Comparison of ENCODE assay signal across 10 cellular contexts in genomic region chr17:48568499-48569259, GRCh38. TPM values are rescaled to one million over a fixed set of nuclear protein-coding genes. Genes with fewer than 3 reads are reported as not detected.
DNase-seq lines count a peak whose midpoint lies in the region; ATAC-seq and TF ChIP-seq lines count a peak whose summit lies in the region.
"Had no signal": no experiment of that assay in that cellular context is flagged by ENCODE, and none has a peak within 500 bp of the region (broad histone marks: within the 10 kb centered on the region; RNA-seq: fewer than 3 reads in every experiment).

No MANE protein-coding gene starts in this region.

- H3K4me1 Mint-ChIP-seq in CD4-positive, alpha-beta memory T cell = peaks cover 1 to 9% (median 8%) of the 10 kb centered on the region in 4 donors
- H3K4me1 Mint-ChIP-seq in stimulated activated effector memory CD8-positive, alpha-beta T cell treated with anti-CD3 and anti-CD28 coated beads, Interleukin-12 subunit alpha, Interleukin-12 subunit beta, amount 100 ng/mL, for 72 hours = peaks cover 5% of the 10 kb centered on the region

- peaks cover 100% of the 10 kb centered on the region for H3K79me2 ChIP-seq in Loucy (ENCODE audit: insufficient read depth, low read length)

- H4K20me1 ChIP-seq in Loucy (ENCODE audit: insufficient read depth, low read length, poor library complexity, severe bottlenecking) = peaks cover 77% of the 10 kb centered on the region

- H3K27ac ChIP-seq in CD4-positive, alpha-beta memory T cell (ENCODE audit: low read depth, low read length) = no peak overlapping the region
- H3K27ac ChIP-seq in coronary artery (peak overlapping the region in 1 of 2 donors; percentile 5), muscle layer of duodenum (ENCODE audit: low read length) (peak overlapping the region; percentile 90)
- H3K27ac ChIP-seq: vagina had no signal

- no peaks in the 10 kb centered on the region for H3K27me3 ChIP-seq in CD4-positive, alpha-beta memory T cell (ENCODE audit: insufficient read depth, low read length)
- no peaks in the 10 kb centered on the region for H3K27me3 ChIP-seq in Loucy (ENCODE audit: insufficient read depth, low read length, poor library complexity, severe bottlenecking)
- H3K27me3 ChIP-seq in muscle layer of duodenum (ENCODE audit: low read depth, low read length) = peaks cover 24% of the 10 kb centered on the region

- H3K36me3 Mint-ChIP-seq in CD4-positive, alpha-beta memory T cell = peaks cover 0 to 4% of the 10 kb centered on the region in 2 donors
- no peaks in the 10 kb centered on the region for H3K36me3 Mint-ChIP-seq in stimulated activated effector memory CD8-positive, alpha-beta T cell treated with anti-CD3 and anti-CD28 coated beads, Interleukin-12 subunit alpha, Interleukin-12 subunit beta, amount 100 ng/mL, for 72 hours

- H3K4me3 ChIP-seq in CD4-positive, alpha-beta memory T cell (ENCODE audit: low read length in 2 of 2) = no peak overlapping the region
- peak overlapping the region; percentile 89 for H3K4me3 ChIP-seq in Loucy (ENCODE audit: low read length, poor library complexity, severe bottlenecking)
- peak overlapping the region; percentile 36 for H3K4me3 ChIP-seq in coronary artery
- H3K4me3 ChIP-seq in muscle layer of duodenum (ENCODE audit: low read depth in 1 of 2, low read length in 2 of 2) = peak overlapping the region; percentile 51 to 55
- H3K4me3 ChIP-seq: vagina had no signal

- no peak for DNase-seq in CD4-positive, alpha-beta memory T cell
- no peak for DNase-seq in coronary artery (ENCODE audit: low spot score)
- no peak for DNase-seq in stimulated activated effector memory CD8-positive, alpha-beta T cell treated with anti-CD3 and anti-CD28 coated beads, Interleukin-12 subunit alpha, Interleukin-12 subunit beta, amount 100 ng/mL, for 72 hours (ENCODE audit: low spot score in 2 of 2)
- DNase-seq: caudate nucleus, DMS 273 treated with DMSO at 0.1 percent for 48 hours had no signal

- H3K27ac Mint-ChIP-seq in CD4-positive, alpha-beta memory T cell = no peak overlapping the region
- H3K27ac Mint-ChIP-seq in stimulated activated effector memory CD8-positive, alpha-beta T cell treated with anti-CD3 and anti-CD28 coated beads, Interleukin-12 subunit alpha, Interleukin-12 subunit beta, amount 100 ng/mL, for 72 hours = no peak overlapping the region

- no peaks in the 10 kb centered on the region for H3K9me3 Mint-ChIP-seq in CD4-positive, alpha-beta memory T cell
- no peaks in the 10 kb centered on the region for H3K9me3 Mint-ChIP-seq in stimulated activated effector memory CD8-positive, alpha-beta T cell treated with anti-CD3 and anti-CD28 coated beads, Interleukin-12 subunit alpha, Interleukin-12 subunit beta, amount 100 ng/mL, for 72 hours

- H3K27me3 Mint-ChIP-seq in CD4-positive, alpha-beta memory T cell = peaks cover 1 to 11% of the 10 kb centered on the region in 2 donors

- H3K9me2 ChIP-seq in Loucy (replicated peaks; ENCODE audit: low read depth, low read length) = no peaks in the 10 kb centered on the region

- intact Hi-C loops in CD4-positive, alpha-beta memory T cell (cut with micrococcal nuclease) = no loop called here

- CTCF ChIA-PET in CD4-positive, alpha-beta memory T cell (lab: Charles Lee; ENCODE audit: partially characterized antibody) = interaction anchor here (1.3 to 1.4 kb wide), 2 partner anchors 23 to 56 kb away, joined by 3 to 5 read pairs; no protein-coding TSS in a partner anchor

- H2AFZ ChIP-seq in Loucy (ENCODE audit: low read length) = no peak overlapping the region

- peaks cover under 1% of the 10 kb centered on the region; the same call in 1 of the 2 replicates for H3F3A ChIP-seq in Loucy (ENCODE audit: low read depth)

- ATAC-seq in HG03135 (IDR thresholded peaks at IDR 0.05; ENCODE audit: unreplicated experiment) = no peak
- no peak for ATAC-seq in HG02885 (IDR thresholded peaks at IDR 0.05; ENCODE audit: poor library complexity, unreplicated experiment)
- no peak for ATAC-seq in stimulated activated effector memory CD8-positive, alpha-beta T cell treated with anti-CD3 and anti-CD28 coated beads, Interleukin-12 subunit alpha, Interleukin-12 subunit beta, amount 100 ng/mL, for 72 hours

- peaks cover 3% of the 10 kb centered on the region for H3K4me1 ChIP-seq in CD4-positive, alpha-beta memory T cell (ENCODE audit: insufficient read depth, low read length)
- H3K4me1 ChIP-seq in Loucy (ENCODE audit: insufficient read depth, low read length, poor library complexity, severe bottlenecking) = peaks cover 89% of the 10 kb centered on the region
- peaks cover 25 to 68% of the 10 kb centered on the region in 2 donors for H3K4me1 ChIP-seq in muscle layer of duodenum (ENCODE audit: control insufficient read depth in 1 of 2, insufficient read depth in 2 of 2, low read length in 2 of 2)
- H3K4me1 ChIP-seq: vagina had no signal

- POLR2A ChIA-PET in CD4-positive, alpha-beta memory T cell (lab: Charles Lee; ENCODE audit: partially characterized antibody) = interaction anchor here (0.6 kb wide), 1 partner anchor 232 kb away, joined by 3 read pairs; no protein-coding TSS in a partner anchor

- H3K4me3 Mint-ChIP-seq in CD4-positive, alpha-beta memory T cell = peak overlapping the region in 5 of 8 donors; percentile 0 to 39 (median 13)
- no peak overlapping the region for H3K4me3 Mint-ChIP-seq in stimulated activated effector memory CD8-positive, alpha-beta T cell treated with anti-CD3 and anti-CD28 coated beads, Interleukin-12 subunit alpha, Interleukin-12 subunit beta, amount 100 ng/mL, for 72 hours

- H3K9ac ChIP-seq in Loucy (ENCODE audit: low read depth, low read length, poor library complexity, severe bottlenecking) = peak overlapping the region; percentile 95

- no peaks in the 10 kb centered on the region for H3K36me3 ChIP-seq in CD4-positive, alpha-beta memory T cell (ENCODE audit: insufficient read depth, low read length)
- H3K36me3 ChIP-seq in Loucy (ENCODE audit: insufficient read depth, low read length) (peaks cover 86% of the 10 kb centered on the region), muscle layer of duodenum (ENCODE audit: control insufficient read depth in 1 of 2, insufficient read depth in 2 of 2, low read length in 2 of 2) (no peaks in the 10 kb centered on the region)
- H3K36me3 ChIP-seq: vagina had no signal

- H3K4me2 ChIP-seq in Loucy (ENCODE audit: low read depth, low read length, poor library complexity, severe bottlenecking) = peak overlapping the region; percentile 98

- H3K9me3 ChIP-seq in CD4-positive, alpha-beta memory T cell (ENCODE audit: control insufficient read depth in 1 of 2, low read length in 2 of 2) = no peaks in the 10 kb centered on the region
- no peaks in the 10 kb centered on the region for H3K9me3 ChIP-seq in Loucy (ENCODE audit: insufficient read depth, low read depth, low read length)
- H3K9me3 ChIP-seq in muscle layer of duodenum (ENCODE audit: control insufficient read depth in 1 of 2, low read length in 2 of 2) = no peaks in the 10 kb centered on the region
- H3K9me3 ChIP-seq: vagina had no signal

- TF ChIP-seq CTCF in Loucy (conservative IDR thresholded peaks at IDR 0.05; ENCODE audit: low read length) (no peak), coronary artery (IDR thresholded peaks at IDR 0.05) (no peak)

RNA-seq across cellular contexts. Expression of gene HOXB4, which starts 9.5 kb away (rescaled TPM):
- total RNA-seq in CD4-positive, alpha-beta memory T cell = 1 to 10 TPM; 3.1 to 4.5 TPM
- under 1 TPM; 0.11 to 0.13 TPM for polyA plus RNA-seq in CD4-positive, alpha-beta memory T cell

RNA-seq across cellular contexts. Expression of gene HOXB3, which starts 21.4 kb away (rescaled TPM):
- total RNA-seq in CD4-positive, alpha-beta memory T cell = 10 to 100 TPM; 11.2 to 14.5 TPM
- polyA plus RNA-seq in CD4-positive, alpha-beta memory T cell = under 1 TPM in 1 of 2 donors, not detected in 1; 0.10 TPM

RNA-seq across cellular contexts. Expression of gene HOXB2, which starts 23.8 kb away (rescaled TPM):
- total RNA-seq in CD4-positive, alpha-beta memory T cell = 10 to 100 TPM; 34.4 to 39.2 TPM
- 10 to 100 TPM; 12.7 to 36.5 TPM for polyA plus RNA-seq in CD4-positive, alpha-beta memory T cell

RNA-seq across cellular contexts. Expression of gene HOXB5, which starts 24.9 kb away (rescaled TPM):
- total RNA-seq in CD4-positive, alpha-beta memory T cell = not detected
- not detected for polyA plus RNA-seq in CD4-positive, alpha-beta memory T cell

RNA-seq across cellular contexts. Expression of gene HOXB6, which starts 36.1 kb away (rescaled TPM):
- under 1 TPM in 1 of 2 experiments, not detected in 1; 0.38 TPM for total RNA-seq in CD4-positive, alpha-beta memory T cell
- polyA plus RNA-seq in CD4-positive, alpha-beta memory T cell = not detected

Comparison
In these comparisons a context has a peak if more than half of its experiments do, and no peak if none do; other contexts are left out.
1. H3K4me3 ChIP-seq: peak in Loucy (single experiment), coronary artery (single experiment) and muscle layer of duodenum (2 of 2); none in CD4-positive, alpha-beta memory T cell (0 of 2).